In genomic region chr2:46039543-46040303, GRCh38 we compare ENCODE assay signal across 12 cellular contexts.
"Had no signal": no experiment of that assay in that cellular context is flagged by ENCODE, and none has a peak within 500 bp of the region (broad histone marks: within the 10 kb centered on the region; RNA-seq: fewer than 3 reads in every experiment).

No MANE protein-coding gene starts in this region.

- H2AFZ ChIP-seq: neural progenitor cell had no signal

- H3K9me3 ChIP-seq: pancreas, transverse colon had no signal

- H3K27ac Mint-ChIP-seq: activated naive CD4-positive, alpha-beta T cell treated with anti-CD3 and anti-CD28 coated beads for 36 hours; neural progenitor cell; stimulated activated memory B cell treated with anti-CD40 and anti-IgM and Interleukin-4, amounts not matched to agents 10 μg/mL and 1 μg/mL and 100 μg/mL, for 72 hours had no signal

- H3K36me3 ChIP-seq: neural progenitor cell, pancreas, transverse colon had no signal

- H3K9me3 Mint-ChIP-seq: activated naive CD4-positive, alpha-beta T cell treated with anti-CD3 and anti-CD28 coated beads for 36 hours; neural progenitor cell; stimulated activated memory B cell treated with anti-CD40 and anti-IgM and Interleukin-4, amounts not matched to agents 10 μg/mL and 1 μg/mL and 100 μg/mL, for 72 hours had no signal

- H3K27me3 ChIP-seq: neural progenitor cell, pancreas, transverse colon had no signal

- H3K9ac ChIP-seq: neural progenitor cell had no signal

- H3K4me3 Mint-ChIP-seq: activated naive CD4-positive, alpha-beta T cell treated with anti-CD3 and anti-CD28 coated beads for 36 hours; neural progenitor cell; stimulated activated memory B cell treated with anti-CD40 and anti-IgM and Interleukin-4, amounts not matched to agents 10 μg/mL and 1 μg/mL and 100 μg/mL, for 72 hours had no signal

- H3K27ac ChIP-seq: neural progenitor cell, pancreas had no signal

- DNase-seq: activated naive CD4-positive, alpha-beta T cell treated with anti-CD3 and anti-CD28 coated beads for 36 hours; central memory CD4-positive, alpha-beta T cell; effector CD8-positive, alpha-beta T cell; hypothalamus; mesendoderm; pancreas; substantia nigra; transverse colon had no signal

- H3K4me3 ChIP-seq: coronary artery, neural progenitor cell, pancreas, smooth muscle cell, transverse colon had no signal

- H3K27me3 Mint-ChIP-seq: stimulated activated memory B cell treated with anti-CD40 and anti-IgM and Interleukin-4, amounts not matched to agents 10 μg/mL and 1 μg/mL and 100 μg/mL, for 72 hours had no signal

- H3K4me2 ChIP-seq: neural progenitor cell, smooth muscle cell had no signal

- H3K36me3 Mint-ChIP-seq: neural progenitor cell had no signal

- H3K4me1 Mint-ChIP-seq: stimulated activated memory B cell treated with anti-CD40 and anti-IgM and Interleukin-4, amounts not matched to agents 10 μg/mL and 1 μg/mL and 100 μg/mL, for 72 hours had no signal

- ATAC-seq: stimulated activated memory B cell treated with anti-CD40 and anti-IgM and Interleukin-4, amounts not matched to agents 10 μg/mL and 1 μg/mL and 100 μg/mL, for 72 hours had no signal

- H3K4me1 ChIP-seq: neural progenitor cell had no signal
